Comparison of ENCODE assay signal across 15 cellular contexts in genomic region chr14:30966415-30967363, GRCh38. TPM values are rescaled to one million over a fixed set of nuclear protein-coding genes. Genes with fewer than 3 reads are reported as not detected.
DNase-seq lines count a peak whose midpoint lies in the region; ATAC-seq and TF ChIP-seq lines count a peak whose summit lies in the region.
"Had no signal": no experiment of that assay in that cellular context is flagged by ENCODE, and none has a peak within 500 bp of the region (broad histone marks: within the 10 kb centered on the region; RNA-seq: fewer than 3 reads in every experiment).

No MANE protein-coding gene starts in this region.

- no peak for TF ChIP-seq EP300 in ovary (IDR thresholded peaks at IDR 0.05)

- no peak for TF ChIP-seq CTCF in MCF 10A (IDR thresholded peaks at IDR 0.05; ENCODE audit: unreplicated experiment)
- no peak for TF ChIP-seq CTCF in breast epithelium (IDR thresholded peaks at IDR 0.05)
- TF ChIP-seq CTCF in foreskin keratinocyte (conservative IDR thresholded peaks at IDR 0.05): no peak
- no peak for TF ChIP-seq CTCF in ovary (IDR thresholded peaks at IDR 0.05)
- no peak for TF ChIP-seq CTCF in hepatocyte (IDR thresholded peaks at IDR 0.05; ENCODE audit: poor library complexity)

- H3K9me2 ChIP-seq in hepatocyte (replicated peaks; ENCODE audit: insufficient read depth): no peaks in the 10 kb centered on the region

- no TSS peak for BruUV-seq in MCF 10A (replicated peaks; lab: Mats Ljungman, UMichigan)

- no peak overlapping the region for H3K4me3 Mint-ChIP-seq in MCF 10A (ENCODE audit: unreplicated experiment)
- H3K4me3 Mint-ChIP-seq: T-helper 1 cell treated with Interleukin-12 subunit alpha and Interleukin-12 subunit beta and Interleukin-4 antibody, amounts not matched to agents 30 μg/mL and 1 μg/mL, for 36 hours had no signal

- H3K4me1 Mint-ChIP-seq in MCF 10A (ENCODE audit: insufficient read depth, unreplicated experiment): peaks cover 8% of the 10 kb centered on the region

- intact Hi-C loops in MCF 10A (cut with micrococcal nuclease) (no loop called here), breast epithelium (cut with DNase I; ENCODE audit: low total_unique reads) (no loop called here), ovary (cut with DNase I) (no loop called here)

- no peaks in the 10 kb centered on the region for H3K27me3 Mint-ChIP-seq in MCF 10A (ENCODE audit: insufficient read depth, unreplicated experiment)

- H2AFZ ChIP-seq in hepatocyte: no peak overlapping the region
- H2AFZ ChIP-seq: PC-9 had no signal

- no peak overlapping the region for H3K27ac Mint-ChIP-seq in MCF 10A (ENCODE audit: low read depth, unreplicated experiment)
- H3K27ac Mint-ChIP-seq: T-helper 1 cell treated with Interleukin-12 subunit alpha and Interleukin-12 subunit beta and Interleukin-4 antibody, amounts not matched to agents 30 μg/mL and 1 μg/mL, for 36 hours had no signal

- peaks cover 7% of the 10 kb centered on the region for H3K9me3 Mint-ChIP-seq in MCF 10A (ENCODE audit: unreplicated experiment)

- H3K4me3 ChIP-seq in breast epithelium (no peak overlapping the region), ovary (no peak overlapping the region), hepatocyte (no peak overlapping the region)
- H3K4me3 ChIP-seq: pancreas, PC-9 had no signal

- H3K9me3 ChIP-seq in breast epithelium: peaks cover 28 to 34% of the 10 kb centered on the region in 2 donors
- peaks cover 0 to 8% of the 10 kb centered on the region in 2 donors for H3K9me3 ChIP-seq in ovary
- peaks cover 19% of the 10 kb centered on the region for H3K9me3 ChIP-seq in hepatocyte (ENCODE audit: low read depth)
- H3K9me3 ChIP-seq: pancreas had no signal

- H3K36me3 ChIP-seq in breast epithelium: no peaks in the 10 kb centered on the region
- H3K36me3 ChIP-seq in ovary: no peaks in the 10 kb centered on the region
- H3K36me3 ChIP-seq in hepatocyte (replicated peaks; ENCODE audit: insufficient read depth, low read depth): no peaks in the 10 kb centered on the region
- H3K36me3 ChIP-seq: pancreas had no signal

- H3K4me1 ChIP-seq in breast epithelium: no peaks in the 10 kb centered on the region
- peaks cover 3% of the 10 kb centered on the region for H3K4me1 ChIP-seq in foreskin keratinocyte
- peaks cover 2% of the 10 kb centered on the region for H3K4me1 ChIP-seq in ovary (ENCODE audit: insufficient read depth)
- H3K4me1 ChIP-seq in hepatocyte (ENCODE audit: insufficient read depth): no peaks in the 10 kb centered on the region
- H3K4me1 ChIP-seq: pancreas had no signal

- TF ChIP-seq POLR2A in breast epithelium (IDR thresholded peaks at IDR 0.05) (no peak), ovary (IDR thresholded peaks at IDR 0.05) (no peak)

- ATAC-seq in foreskin keratinocyte: no peak
- ATAC-seq in GM19455 (IDR thresholded peaks at IDR 0.05; ENCODE audit: unreplicated experiment): no peak
- ATAC-seq: pancreas had no signal

- CTCF ChIA-PET in MCF 10A (lab: Yijun Ruan, JAX): interaction anchor here (0.6 to 1.1 kb wide), 2 partner anchors 12 to 81 kb away, joined by 3 to 4 read pairs; no protein-coding TSS in a partner anchor

- POLR2A ChIA-PET in MCF 10A (lab: Yijun Ruan, JAX): no interaction called here

- DNase-seq in MCF 10A (ENCODE audit: unreplicated experiment) (peak; percentile 79), breast epithelium (ENCODE audit: low spot score in 2 of 2) (no peak), SIG-M5 (lab: John Stamatoyannopoulos, UW) (peak; percentile 3), foreskin keratinocyte (peak; percentile 6 to 18), ovary (no peak), GOT3 (lab: John Stamatoyannopoulos, UW) (no peak), hepatocyte (ENCODE audit: low spot score) (no peak)
- DNase-seq: activated CD4-positive, alpha-beta T cell treated with anti-CD3 and anti-CD28 coated beads, Interleukin-2, amount 50 U/mL, for 48 hours; activated effector memory CD4-positive, alpha-beta T cell treated with Interleukin-2 at 50 U/mL for 16 hours; NCI-H1105 treated with DMSO at 0.1 percent for 48 hours; NCI-H345; pancreas; PC-9 had no signal

- 97 to 99% (median 97%) methylated on average over 15 of the region's 15 CpGs for WGBS in ovary, 3 donors
- over 99% methylated on average over 14 of the region's 15 CpGs for WGBS in hepatocyte (ENCODE audit: low lambda C conversion rate, missing lambda C conversion rate)

- peaks cover 18% of the 10 kb centered on the region for H4K20me1 ChIP-seq in hepatocyte (ENCODE audit: insufficient read depth, poor library complexity, severe bottlenecking)

- no peak overlapping the region for H3K4me2 ChIP-seq in hepatocyte
- H3K4me2 ChIP-seq: PC-9 had no signal

- H3K27ac ChIP-seq in breast epithelium (no peak overlapping the region), foreskin keratinocyte (no peak overlapping the region), ovary (no peak overlapping the region), hepatocyte (no peak overlapping the region)
- H3K27ac ChIP-seq: pancreas, PC-9 had no signal

- peaks cover 100% of the 10 kb centered on the region for H3K79me2 ChIP-seq in hepatocyte

- H3K36me3 Mint-ChIP-seq in MCF 10A (ENCODE audit: insufficient read depth, unreplicated experiment): peaks cover 13% of the 10 kb centered on the region

- H3K27me3 ChIP-seq in breast epithelium (no peaks in the 10 kb centered on the region), foreskin keratinocyte (no peaks in the 10 kb centered on the region), ovary (no peaks in the 10 kb centered on the region), hepatocyte (no peaks in the 10 kb centered on the region)
- H3K27me3 ChIP-seq: pancreas had no signal

RNA-seq across cellular contexts. Expression of gene AP4S1, which starts 58.8 kb away (rescaled TPM):
- total RNA-seq in MCF 10A (2022) (13.4 TPM in 2 replicates), breast epithelium (10 to 100 TPM in 1 of 3 donors, 1 to 10 TPM in 2; 4.5 to 11.1 (median 5.2) TPM), foreskin keratinocyte (5.5 and 5.7 TPM in 2 replicates), ovary (10 to 100 TPM in 6 of 7 donors, 1 to 10 TPM in 1; 7.9 to 19.3 (median 12.8) TPM), hepatocyte (14.0 and 19.5 TPM in 2 replicates)
- polyA plus RNA-seq in foreskin keratinocyte (5.1 and 6.0 TPM in 2 replicates), ovary (10 to 100 TPM in 1 of 2 donors, 1 to 10 TPM in 1; 8.7 to 16.9 TPM), hepatocyte (5.2 and 9.1 TPM in 2 replicates)

RNA-seq across cellular contexts. Expression of gene STRN3, which starts 59.5 kb away (rescaled TPM):
- total RNA-seq in MCF 10A (2022) (36.6 and 40.7 TPM in 2 replicates), breast epithelium (10 to 100 TPM; 43.5 to 60.7 (median 43.6) TPM), foreskin keratinocyte (35.8 and 40.7 TPM in 2 replicates), ovary (10 to 100 TPM; 30.7 to 43.0 (median 36.4) TPM), hepatocyte (47.6 and 53.8 TPM in 2 replicates)
- polyA plus RNA-seq in foreskin keratinocyte (6.5 and 8.1 TPM in 2 replicates), ovary (10 to 100 TPM; 11.5 to 15.5 TPM), hepatocyte (9.1 and 10.1 TPM in 2 replicates)

Comparison
In these comparisons a context has a peak if more than half of its experiments do, and no peak if none do; other contexts are left out.
1. DNase-seq: peak in MCF 10A (single experiment), SIG-M5 (single experiment) and foreskin keratinocyte (2 of 2); none in breast epithelium (0 of 2), ovary (0 of 5), GOT3 (single experiment) and hepatocyte (single experiment).